ENCODE assay signal across 12 cellular contexts in the genomic region with DNA sequence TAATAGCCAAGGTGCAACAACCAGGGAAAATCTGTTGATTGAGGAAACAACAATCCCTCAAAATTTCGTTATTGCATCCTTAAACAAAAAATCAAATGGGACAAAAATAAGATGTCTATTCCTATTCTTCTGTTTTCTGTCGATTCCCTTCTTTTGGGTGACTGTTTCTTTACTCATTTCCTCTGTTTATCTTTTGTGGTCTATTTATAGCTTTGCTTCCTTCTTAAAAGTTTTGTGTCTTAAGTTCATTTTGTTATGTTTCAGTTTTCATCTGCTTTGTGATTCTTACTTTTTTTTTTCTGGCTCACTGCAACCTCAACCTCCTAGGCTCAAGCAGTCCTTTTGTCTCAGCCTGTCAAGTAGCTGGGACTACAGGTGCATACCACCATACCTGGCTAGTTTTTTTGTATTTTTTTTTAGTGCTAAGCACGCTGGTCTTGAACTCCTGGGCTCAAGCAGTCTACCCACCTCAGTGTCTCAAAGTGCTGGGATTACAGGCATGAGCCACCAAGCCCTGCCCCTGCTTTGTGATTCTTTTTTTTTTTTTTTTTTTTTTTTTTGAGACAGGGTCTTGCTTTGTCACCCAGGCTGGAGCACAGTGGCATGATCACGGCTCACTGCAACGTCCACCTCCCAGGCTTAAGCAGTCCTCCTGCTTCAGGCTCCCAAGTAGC. TPM values are rescaled to one million over a fixed set of nuclear protein-coding genes. Genes with fewer than 3 reads are reported as not detected.
DNase-seq lines count a peak whose midpoint lies in the region; FAIRE-seq and TF ChIP-seq lines count a peak whose summit lies in the region.
"Had no signal": no experiment of that assay in that cellular context is flagged by ENCODE, and none has a peak within 500 bp of the region (broad histone marks: within the 10 kb centered on the region; RNA-seq: fewer than 3 reads in every experiment).

No MANE protein-coding gene starts in this region.

- H3K4me2 ChIP-seq in mammary epithelial cell (ENCODE audit: insufficient read depth, low read depth, low read length) (peak overlapping the region; percentile 41), neural progenitor cell (no peak overlapping the region)

- H3K9me3 Mint-ChIP-seq in neural progenitor cell: peaks cover 57% of the 10 kb centered on the region

- peak; percentile 12 for FAIRE-seq in endometrium (lab: Jason Lieb, UNC)

- TF ChIP-seq CTCF in mammary epithelial cell (conservative IDR thresholded peaks at IDR 0.05 in 1 of 2, IDR thresholded peaks at IDR 0.05 in 1 of 2; ENCODE audit: extremely low read depth in 1 of 2, insufficient read depth in 1 of 2, low read depth in 1 of 2, low read length in 2 of 2): no peak
- TF ChIP-seq CTCF in breast epithelium (IDR thresholded peaks at IDR 0.05): no peak
- TF ChIP-seq CTCF in neural progenitor cell (IDR thresholded peaks at IDR 0.05): no peak

- H3K36me3 Mint-ChIP-seq in neural progenitor cell: peaks cover 73% of the 10 kb centered on the region

- peaks cover 12% of the 10 kb centered on the region for H3F3A ChIP-seq in neural progenitor cell (ENCODE audit: low read depth)

- H3K27ac ChIP-seq in mammary epithelial cell (ENCODE audit: insufficient read depth, low read depth, low read length): no peak overlapping the region
- no peak overlapping the region for H3K27ac ChIP-seq in breast epithelium
- H3K27ac ChIP-seq in substantia nigra (ENCODE audit: low read depth, low read length, poor library complexity, severe bottlenecking): peak overlapping the region; percentile 26
- no peak overlapping the region for H3K27ac ChIP-seq in neural progenitor cell
- H3K27ac ChIP-seq: psoas muscle, SJCRH30 had no signal

- H3K27ac Mint-ChIP-seq in neural progenitor cell: no peak overlapping the region

- H3K4me3 ChIP-seq in mammary epithelial cell (replicated peaks in 1 of 3; ENCODE audit: insufficient read depth in 1 of 3, low read depth in 2 of 3, low read length in 3 of 3) (no peak overlapping the region), breast epithelium (no peak overlapping the region), neural progenitor cell (no peak overlapping the region)
- H3K4me3 ChIP-seq: HAP-1, psoas muscle, SJCRH30 had no signal

- H3K27me3 Mint-ChIP-seq in neural progenitor cell (ENCODE audit: insufficient read depth, low read depth): peaks cover 10% of the 10 kb centered on the region

- H4K20me1 ChIP-seq in mammary epithelial cell (ENCODE audit: insufficient read depth, low read length): peaks cover 2% of the 10 kb centered on the region
- peaks cover 89% of the 10 kb centered on the region for H4K20me1 ChIP-seq in neural progenitor cell (ENCODE audit: low read depth)

- dilution Hi-C loops in mammary epithelial cell (cut with HindIII; ENCODE audit: low sequenced_read_pairs): no loop called here

- no peak overlapping the region for H3K9ac ChIP-seq in mammary epithelial cell (ENCODE audit: insufficient read depth, low read length)
- no peak overlapping the region for H3K9ac ChIP-seq in neural progenitor cell

- no peak overlapping the region for H3K4me3 Mint-ChIP-seq in neural progenitor cell

- 46% methylated on average over 5 of the region's 5 CpGs for WGBS in mammary epithelial cell (ENCODE audit: low coverage, missing lambda C conversion rate)

- intact Hi-C loops in mammary epithelial cell (cut with micrococcal nuclease) (no loop called here), breast epithelium (cut with DNase I; ENCODE audit: low total_unique reads) (no loop called here)

- no peaks in the 10 kb centered on the region for H3K9me3 ChIP-seq in mammary epithelial cell (replicated peaks; ENCODE audit: insufficient read depth, low read length)
- H3K9me3 ChIP-seq in breast epithelium: no peaks in the 10 kb centered on the region
- no peaks in the 10 kb centered on the region for H3K9me3 ChIP-seq in neural progenitor cell (ENCODE audit: low read depth)
- H3K9me3 ChIP-seq: HAP-1, psoas muscle had no signal

- H2AFZ ChIP-seq in mammary epithelial cell (ENCODE audit: low read depth, low read length) (no peak overlapping the region), neural progenitor cell (replicated peaks) (no peak overlapping the region)

- H3K27me3 ChIP-seq in mammary epithelial cell (ENCODE audit: insufficient read depth, low read length) (no peaks in the 10 kb centered on the region), breast epithelium (no peaks in the 10 kb centered on the region), neural progenitor cell (no peaks in the 10 kb centered on the region)
- H3K27me3 ChIP-seq: SJCRH30 had no signal

- DNase-seq in mammary epithelial cell (peak; percentile 17), breast epithelium (ENCODE audit: low spot score in 2 of 2) (no peak), RPMI7951 (ENCODE audit: low read depth) (peak; percentile 63), substantia nigra (lab: John Stamatoyannopoulos, UW) (no peak), NCI-H526 (lab: John Stamatoyannopoulos, UW) (no peak), hypothalamus (lab: John Stamatoyannopoulos, UW) (no peak), neural progenitor cell (ENCODE audit: low spot score) (no peak)
- DNase-seq: NCI-H2107, psoas muscle, SJCRH30 had no signal

- peaks cover 9% of the 10 kb centered on the region for H3K4me1 ChIP-seq in mammary epithelial cell (ENCODE audit: insufficient read depth, low read length)
- H3K4me1 ChIP-seq in breast epithelium: no peaks in the 10 kb centered on the region
- no peaks in the 10 kb centered on the region for H3K4me1 ChIP-seq in neural progenitor cell
- H3K4me1 ChIP-seq: SJCRH30 had no signal

- in situ Hi-C loops in mammary epithelial cell (cut with MboI; ENCODE audit: low sequenced_read_pairs in 2 of 2): no loop called here

- CTCF ChIA-PET in mammary epithelial cell (lab: Charles Lee; ENCODE audit: low non-redundant PET): no interaction called here

- H3K36me3 ChIP-seq in mammary epithelial cell (ENCODE audit: insufficient read depth, low read length) (peaks cover 32% of the 10 kb centered on the region), breast epithelium (no peaks in the 10 kb centered on the region), neural progenitor cell (peaks cover 32% of the 10 kb centered on the region)

- peaks cover 90% of the 10 kb centered on the region for H3K79me2 ChIP-seq in mammary epithelial cell (ENCODE audit: insufficient read depth, low read length)
- H3K79me2 ChIP-seq in neural progenitor cell (ENCODE audit: low read depth): peaks cover 100% of the 10 kb centered on the region

- no TSS peak for BruUV-seq in mammary epithelial cell (replicated peaks; lab: Mats Ljungman, UMichigan)

- no peak for TF ChIP-seq POLR2A in breast epithelium (IDR thresholded peaks at IDR 0.05)

- no peaks in the 10 kb centered on the region for H3K4me1 Mint-ChIP-seq in neural progenitor cell

RNA-seq across cellular contexts. Expression of a gene that starts 10.4 kb away (rescaled TPM):
- 10 to 100 TPM; 74.5 to 77.3 TPM for total RNA-seq in mammary epithelial cell
- polyA plus RNA-seq in mammary epithelial cell: 39.5 TPM
- 25.0 TPM for polyA minus RNA-seq in mammary epithelial cell
- total RNA-seq in breast epithelium: 100 to 1,000 TPM in 1 of 3 donors, 10 to 100 TPM in 2; 55.5 to 109 (median 78.7) TPM
- 103 and 114 TPM in 2 replicates for total RNA-seq in RPMI7951 (2014; rRNA removed; shearing (Covaris generic))
- total RNA-seq in neural progenitor cell (ENCODE audit: low replicate concordance): 167 and 282 TPM in 2 replicates

RNA-seq across cellular contexts. Expression of a gene that starts 10.9 kb away (rescaled TPM):
- 1 to 10 TPM; 2.8 to 3.5 TPM for total RNA-seq in mammary epithelial cell
- 1.5 TPM for polyA plus RNA-seq in mammary epithelial cell
- not detected for polyA minus RNA-seq in mammary epithelial cell
- total RNA-seq in breast epithelium: 1 to 10 TPM; 4.3 to 7.8 (median 7.2) TPM
- 2.6 and 3.6 TPM in 2 replicates for total RNA-seq in RPMI7951 (2014; rRNA removed; shearing (Covaris generic))
- 3.1 and 6.2 TPM in 2 replicates for total RNA-seq in neural progenitor cell (ENCODE audit: low replicate concordance)

Comparison
In these comparisons a context has a peak if more than half of its experiments do, and no peak if none do; other contexts are left out.
1. DNase-seq: peak in mammary epithelial cell (single experiment) and RPMI7951 (single experiment); none in breast epithelium (0 of 2), substantia nigra (0 of 49), NCI-H526 (0 of 2), hypothalamus (0 of 51) and neural progenitor cell (single experiment).